ENCODE assay signal across 19 cellular contexts in genomic region chr17:31497431-31497830, GRCh38.
DNase-seq lines count a peak whose midpoint lies in the region; ATAC-seq and TF ChIP-seq lines count a peak whose summit lies in the region.
"Had no signal": no experiment of that assay in that cellular context is flagged by ENCODE, and none has a peak within 500 bp of the region (broad histone marks: within the 10 kb centered on the region; RNA-seq: fewer than 3 reads in every experiment).

No MANE protein-coding gene starts in this region.

- ATAC-seq in stimulated activated naive CD8-positive, alpha-beta T cell treated with anti-CD3 and anti-CD28 coated beads, Interleukin-15, Interleukin-2, amounts not matched to agents 100 U/mL and 50 U/mL, for 24 hours = no peak
- no peak for ATAC-seq in activated CD8-positive, alpha-beta T cell treated with anti-CD3 and anti-CD28 coated beads, Interleukin-2, amount 10 ng/mL, durations not matched to agents 7 days and 5 days
- ATAC-seq in naive thymus-derived CD8-positive, alpha-beta T cell = no peak
- ATAC-seq: GM12878, left colon had no signal

- no peak for TF ChIP-seq CTCF in foreskin fibroblast (IDR thresholded peaks at IDR 0.05; ENCODE audit: low read depth, low read length)

- H3K27ac Mint-ChIP-seq in stimulated activated naive CD8-positive, alpha-beta T cell treated with anti-CD3 and anti-CD28 coated beads, Interleukin-15, Interleukin-2, amounts not matched to agents 100 ng/mL and 50 ng/mL, for 24 hours = peak overlapping the region; percentile 19
- H3K27ac Mint-ChIP-seq in activated CD8-positive, alpha-beta T cell treated with anti-CD3 and anti-CD28 coated beads, Interleukin-2, amount 10 ng/mL, durations not matched to agents 7 days and 5 days = peak overlapping the region; percentile 62
- peak overlapping the region; percentile 77 to 97 (median 94) for H3K27ac Mint-ChIP-seq in naive thymus-derived CD8-positive, alpha-beta T cell
- H3K27ac Mint-ChIP-seq: nephron progenitor cell had no signal

- H3K9me3 Mint-ChIP-seq in stimulated activated naive CD8-positive, alpha-beta T cell treated with anti-CD3 and anti-CD28 coated beads, Interleukin-15, Interleukin-2, amounts not matched to agents 100 ng/mL and 50 ng/mL, for 24 hours = no peaks in the 10 kb centered on the region
- no peaks in the 10 kb centered on the region for H3K9me3 Mint-ChIP-seq in activated CD8-positive, alpha-beta T cell treated with anti-CD3 and anti-CD28 coated beads, Interleukin-2, amount 10 ng/mL, durations not matched to agents 7 days and 5 days (ENCODE audit: insufficient read depth)
- H3K9me3 Mint-ChIP-seq in naive thymus-derived CD8-positive, alpha-beta T cell = no peaks in the 10 kb centered on the region
- H3K9me3 Mint-ChIP-seq: nephron progenitor cell had no signal

- no peak overlapping the region for H3K4me3 ChIP-seq in foreskin fibroblast (ENCODE audit: low read depth in 1 of 2, low read length in 2 of 2)
- H3K4me3 ChIP-seq: GM12878, thoracic aorta had no signal

- POLR2A ChIA-PET in activated CD8-positive, alpha-beta T cell treated with anti-CD3 and anti-CD28 coated beads, Interleukin-2, amount 10 ng/mL, durations not matched to agents 7 days and 5 days (lab: Charles Lee) = interaction anchor here (1.1 to 2.7 kb wide), 4 partner anchors 8 to 13 kb away, joined by 3 to 12 read pairs (median 6); no protein-coding TSS in a partner anchor
- POLR2A ChIA-PET in naive thymus-derived CD8-positive, alpha-beta T cell (lab: Charles Lee) = interaction anchor here (1.4 to 1.5 kb wide), 2 partner anchors 9 to 14 kb away, joined by 7 to 13 read pairs; no protein-coding TSS in a partner anchor

- DNase-seq in stimulated activated naive CD8-positive, alpha-beta T cell treated with anti-CD3 and anti-CD28 coated beads, Interleukin-15, Interleukin-2, amounts not matched to agents 100 U/mL and 50 U/mL, for 24 hours = no peak
- DNase-seq in activated CD8-positive, alpha-beta T cell treated with anti-CD3 and anti-CD28 coated beads, Interleukin-2, amount 10 ng/mL, durations not matched to agents 7 days and 5 days = no peak
- DNase-seq in naive thymus-derived CD8-positive, alpha-beta T cell = no peak
- no peak for DNase-seq in activated effector memory CD4-positive, alpha-beta T cell treated with Interleukin-2 at 50 U/mL for 16 hours
- DNase-seq in foreskin fibroblast (no peak), midbrain (lab: John Stamatoyannopoulos, UW) (no peak)
- DNase-seq: activated CD8-positive, alpha-beta memory T cell treated with anti-CD3 and anti-CD28 coated beads for 24 hours; DMS79; head of caudate nucleus; Kasumi-1; left colon; NCI-H187 treated with DMSO at 0.1 percent for 48 hours; NCI-H69; nephron progenitor cell; SK-N-SH; T-helper 9 cell had no signal

- CTCF ChIA-PET in activated CD8-positive, alpha-beta T cell treated with anti-CD3 and anti-CD28 coated beads, Interleukin-2, amount 10 ng/mL, durations not matched to agents 7 days and 5 days (lab: Charles Lee) = interaction anchor here (3.0 to 6.6 kb wide), 2 partner anchors 12 kb away, joined by 37 to 66 read pairs; no protein-coding TSS in a partner anchor

- peaks cover 97% of the 10 kb centered on the region for H3K4me1 Mint-ChIP-seq in stimulated activated naive CD8-positive, alpha-beta T cell treated with anti-CD3 and anti-CD28 coated beads, Interleukin-15, Interleukin-2, amounts not matched to agents 100 ng/mL and 50 ng/mL, for 24 hours (ENCODE audit: low read depth)
- H3K4me1 Mint-ChIP-seq in activated CD8-positive, alpha-beta T cell treated with anti-CD3 and anti-CD28 coated beads, Interleukin-2, amount 10 ng/mL, durations not matched to agents 7 days and 5 days (ENCODE audit: low read depth) = peaks cover 80% of the 10 kb centered on the region
- H3K4me1 Mint-ChIP-seq in naive thymus-derived CD8-positive, alpha-beta T cell = peaks cover 31 to 91% (median 83%) of the 10 kb centered on the region in 4 donors

- H3K4me3 Mint-ChIP-seq in stimulated activated naive CD8-positive, alpha-beta T cell treated with anti-CD3 and anti-CD28 coated beads, Interleukin-15, Interleukin-2, amounts not matched to agents 100 ng/mL and 50 ng/mL, for 24 hours = no peak overlapping the region
- H3K4me3 Mint-ChIP-seq in activated CD8-positive, alpha-beta T cell treated with anti-CD3 and anti-CD28 coated beads, Interleukin-2, amount 10 ng/mL, durations not matched to agents 7 days and 5 days = no peak overlapping the region
- peak overlapping the region in 8 of 10 donors; percentile 6 to 80 (median 56) for H3K4me3 Mint-ChIP-seq in naive thymus-derived CD8-positive, alpha-beta T cell
- H3K4me3 Mint-ChIP-seq: nephron progenitor cell had no signal

- H3K36me3 Mint-ChIP-seq in stimulated activated naive CD8-positive, alpha-beta T cell treated with anti-CD3 and anti-CD28 coated beads, Interleukin-15, Interleukin-2, amounts not matched to agents 100 ng/mL and 50 ng/mL, for 24 hours (ENCODE audit: low read depth) = no peaks in the 10 kb centered on the region
- H3K36me3 Mint-ChIP-seq in activated CD8-positive, alpha-beta T cell treated with anti-CD3 and anti-CD28 coated beads, Interleukin-2, amount 10 ng/mL, durations not matched to agents 7 days and 5 days (ENCODE audit: low read depth) = peaks cover 9% of the 10 kb centered on the region
- H3K36me3 Mint-ChIP-seq in naive thymus-derived CD8-positive, alpha-beta T cell = peaks cover 0 to 4% (median 3%) of the 10 kb centered on the region in 3 donors

- no peaks in the 10 kb centered on the region for H3K27me3 Mint-ChIP-seq in stimulated activated naive CD8-positive, alpha-beta T cell treated with anti-CD3 and anti-CD28 coated beads, Interleukin-15, Interleukin-2, amounts not matched to agents 100 ng/mL and 50 ng/mL, for 24 hours
- no peaks in the 10 kb centered on the region for H3K27me3 Mint-ChIP-seq in activated CD8-positive, alpha-beta T cell treated with anti-CD3 and anti-CD28 coated beads, Interleukin-2, amount 10 ng/mL, durations not matched to agents 7 days and 5 days (ENCODE audit: low read depth)
- H3K27me3 Mint-ChIP-seq in naive thymus-derived CD8-positive, alpha-beta T cell = no peaks in the 10 kb centered on the region

Comparison
In these comparisons a context has a peak if more than half of its experiments do, and no peak if none do; other contexts are left out.
1. H3K27ac Mint-ChIP-seq: peak in every context shown above with its lines; median percentile 94 in naive thymus-derived CD8-positive, alpha-beta T cell; 62 in activated CD8-positive, alpha-beta T cell treated with anti-CD3 and anti-CD28 coated beads, Interleukin-2, amount 10 ng/mL, durations not matched to agents 7 days and 5 days; 19 in stimulated activated naive CD8-positive, alpha-beta T cell treated with anti-CD3 and anti-CD28 coated beads, Interleukin-15, Interleukin-2, amounts not matched to agents 100 ng/mL and 50 ng/mL, for 24 hours.
2. H3K4me3 Mint-ChIP-seq: peak in naive thymus-derived CD8-positive, alpha-beta T cell (8 of 10); none in stimulated activated naive CD8-positive, alpha-beta T cell treated with anti-CD3 and anti-CD28 coated beads, Interleukin-15, Interleukin-2, amounts not matched to agents 100 ng/mL and 50 ng/mL, for 24 hours (single experiment) and activated CD8-positive, alpha-beta T cell treated with anti-CD3 and anti-CD28 coated beads, Interleukin-2, amount 10 ng/mL, durations not matched to agents 7 days and 5 days (single experiment).